Comparison of ENCODE assay signal across 6 cellular contexts in the genomic region with DNA sequence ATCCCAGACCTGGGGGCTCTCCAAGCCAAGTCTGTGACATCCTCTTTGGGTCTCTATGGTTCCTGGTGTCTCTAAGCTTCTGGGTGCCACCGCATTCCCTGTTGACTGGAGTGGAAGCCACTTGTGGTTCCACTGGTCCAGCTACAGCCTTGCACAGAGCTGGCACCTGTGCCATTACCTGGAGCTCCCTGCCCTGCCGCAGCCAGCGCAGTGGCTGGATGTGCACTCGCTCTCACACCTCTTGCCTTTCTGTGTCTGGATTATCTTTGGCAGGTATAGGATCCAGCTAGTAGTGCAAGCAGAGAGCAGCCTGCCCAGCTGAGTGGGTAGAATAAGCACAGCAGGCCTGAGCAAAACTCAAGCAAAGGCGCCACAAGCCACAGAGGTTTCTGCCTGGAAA.
"Had no signal": no experiment of that assay in that cellular context is flagged by ENCODE, and none has a peak within 500 bp of the region (broad histone marks: within the 10 kb centered on the region; RNA-seq: fewer than 3 reads in every experiment).

No MANE protein-coding gene starts in this region.

- ATAC-seq: K562 had no signal

- H2AFZ ChIP-seq: GM23248 had no signal

- H3K27ac ChIP-seq: GM23248 had no signal

- H3K4me3 ChIP-seq: GM23248, K562 had no signal

- DNase-seq: GM23248, H9, HCEC 1CT, IMR-90, KG1 had no signal

- H3K4me1 Mint-ChIP-seq: H9 had no signal

- H3K9ac ChIP-seq: GM23248 had no signal

- H3K4me3 Mint-ChIP-seq: H9 had no signal

- H3K27ac Mint-ChIP-seq: H9 had no signal
